18 cellular contexts compared by ENCODE assay signal in genomic region chr6:90500458-90500857, GRCh38.
"Had no signal": no experiment of that assay in that cellular context is flagged by ENCODE, and none has a peak within 500 bp of the region (broad histone marks: within the 10 kb centered on the region; RNA-seq: fewer than 3 reads in every experiment).

No MANE protein-coding gene starts in this region.

- H3K36me3 ChIP-seq: gastroesophageal sphincter, ovary had no signal

- H3K27ac ChIP-seq: coronary artery, gastroesophageal sphincter, ovary had no signal

- H3K4me1 ChIP-seq: gastroesophageal sphincter had no signal

- H3K4me3 ChIP-seq: coronary artery, gastroesophageal sphincter, ovary had no signal

- H3K27me3 ChIP-seq: gastroesophageal sphincter, ovary had no signal

- H3K4me1 Mint-ChIP-seq: activated B cell treated with CpG ODN at 0.5 μM for 24 hours; central memory CD8-positive, alpha-beta T cell; naive B cell; stimulated activated memory B cell treated with anti-CD40 and anti-IgM and Interleukin-4, amounts not matched to agents 10 μg/mL and 1 μg/mL and 100 μg/mL, for 72 hours had no signal

- H3K9me3 Mint-ChIP-seq: activated B cell treated with CpG ODN at 0.5 μM for 24 hours; activated CD4-positive, alpha-beta T cell treated with anti-CD3 and anti-CD28 coated beads, Interleukin-2, amount 10 ng/mL, durations not matched to agents 24 days and 14 days; activated naive CD4-positive, alpha-beta T cell treated with anti-CD3 and anti-CD28 coated beads, Interleukin-2, amount 50 U/mL, for 72 hours; activated T-cell treated with anti-CD3 and anti-CD28 coated beads, Interleukin-2, amount 50 U/mL, for 72 hours; central memory CD8-positive, alpha-beta T cell; naive B cell; stimulated activated memory B cell treated with anti-CD40 and anti-IgM and Interleukin-4, amounts not matched to agents 10 μg/mL and 1 μg/mL and 100 μg/mL, for 72 hours had no signal

- DNase-seq: activated B cell treated with CpG ODN at 0.5 μM for 24 hours; activated CD4-positive, alpha-beta T cell treated with anti-CD3 and anti-CD28 coated beads, Interleukin-2, amount 10 ng/mL, durations not matched to agents 24 days and 14 days; activated CD8-positive, alpha-beta memory T cell treated with anti-CD3 and anti-CD28 coated beads, Interleukin-2, amount 50 U/mL, for 48 hours; activated gamma-delta T cell; activated T-cell treated with anti-CD3 and anti-CD28 coated beads, Interleukin-2, amount 50 U/mL, for 72 hours; amniotic stem cell; effector CD4-positive, alpha-beta T cell; islet precursor cell; naive B cell; ovary; stimulated activated CD4-positive, alpha-beta T cell treated with anti-CD3 and anti-CD28 coated beads, Interleukin-2, amount 100 ng/mL, for 48 hours; T-helper 2 cell had no signal

- H3K36me3 Mint-ChIP-seq: activated naive CD4-positive, alpha-beta T cell treated with anti-CD3 and anti-CD28 coated beads, Interleukin-2, amount 50 U/mL, for 72 hours; naive B cell; stimulated activated memory B cell treated with anti-CD40 and anti-IgM and Interleukin-4, amounts not matched to agents 10 μg/mL and 1 μg/mL and 100 μg/mL, for 72 hours had no signal

- ATAC-seq: activated naive CD4-positive, alpha-beta T cell treated with anti-CD3 and anti-CD28 coated beads, Interleukin-2, amount 50 U/mL, for 72 hours; activated T-cell treated with anti-CD3 and anti-CD28 coated beads, Interleukin-2, amount 50 U/mL, for 72 hours; gastroesophageal sphincter; left lobe of liver; stimulated activated memory B cell treated with anti-CD40 and anti-IgM and Interleukin-4, amounts not matched to agents 10 μg/mL and 1 μg/mL and 100 μg/mL, for 72 hours had no signal

- H3K4me3 Mint-ChIP-seq: activated B cell treated with CpG ODN at 0.5 μM for 24 hours; activated CD4-positive, alpha-beta T cell treated with anti-CD3 and anti-CD28 coated beads, Interleukin-2, amount 10 ng/mL, durations not matched to agents 24 days and 14 days; activated T-cell treated with anti-CD3 and anti-CD28 coated beads, Interleukin-2, amount 50 U/mL, for 72 hours; central memory CD8-positive, alpha-beta T cell; naive B cell; stimulated activated memory B cell treated with anti-CD40 and anti-IgM and Interleukin-4, amounts not matched to agents 10 μg/mL and 1 μg/mL and 100 μg/mL, for 72 hours had no signal

- H3K9me3 ChIP-seq: gastroesophageal sphincter, ovary had no signal

- H3K27ac Mint-ChIP-seq: activated B cell treated with CpG ODN at 0.5 μM for 24 hours; activated CD4-positive, alpha-beta T cell treated with anti-CD3 and anti-CD28 coated beads, Interleukin-2, amount 10 ng/mL, durations not matched to agents 24 days and 14 days; activated naive CD4-positive, alpha-beta T cell treated with anti-CD3 and anti-CD28 coated beads, Interleukin-2, amount 50 U/mL, for 72 hours; activated T-cell treated with anti-CD3 and anti-CD28 coated beads, Interleukin-2, amount 50 U/mL, for 72 hours; stimulated activated memory B cell treated with anti-CD40 and anti-IgM and Interleukin-4, amounts not matched to agents 10 μg/mL and 1 μg/mL and 100 μg/mL, for 72 hours had no signal
